ENCODE assay signal across 27 cellular contexts in the genomic region with DNA sequence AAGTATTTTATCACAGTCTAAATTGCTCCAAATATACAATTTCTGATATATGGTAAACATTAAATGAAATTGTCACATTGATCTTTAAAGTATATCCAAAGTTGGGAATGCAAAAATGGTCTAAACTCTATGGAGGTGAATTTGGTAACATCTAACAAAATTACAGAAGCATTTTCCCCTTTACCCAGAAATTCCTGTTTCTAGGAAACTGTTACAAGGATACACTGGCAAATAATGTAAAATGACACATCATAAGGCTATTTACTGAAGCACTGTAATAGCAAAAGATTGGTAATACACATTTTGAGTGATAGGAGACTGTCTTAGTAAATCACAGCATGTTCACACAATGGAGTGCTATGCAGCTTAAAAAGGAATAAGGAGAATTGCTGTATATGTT. TPM values are rescaled to one million over a fixed set of nuclear protein-coding genes. Genes with fewer than 3 reads are reported as not detected.
"Had no signal": no experiment of that assay in that cellular context is flagged by ENCODE, and none has a peak within 500 bp of the region (broad histone marks: within the 10 kb centered on the region; RNA-seq: fewer than 3 reads in every experiment).

No MANE protein-coding gene starts in this region.

- H3K27ac ChIP-seq: brain microvascular endothelial cell, epithelial cell of prostate, esophagus squamous epithelium, heart left ventricle had no signal

- ATAC-seq: activated CD4-positive, alpha-beta T cell treated with anti-CD3 and anti-CD28 coated beads for 36 hours; activated CD8-positive, alpha-beta memory T cell treated with anti-CD3 and anti-CD28 coated beads, Interleukin-2, amount 10 ng/mL, durations not matched to agents 7 days and 5 days; activated CD8-positive, alpha-beta T cell treated with anti-CD3 and anti-CD28 coated beads, Interleukin-2, amount 10 ng/mL, durations not matched to agents 7 days and 5 days; activated naive CD4-positive, alpha-beta T cell treated with anti-CD3 and anti-CD28 coated beads, Interleukin-2, amount 50 U/mL, for 72 hours; activated T-cell treated with anti-CD3 and anti-CD28 coated beads, Interleukin-2, amount 50 U/mL, for 72 hours; heart left ventricle had no signal

- DNase-seq: activated CD4-positive, alpha-beta memory T cell treated with anti-CD3 and anti-CD28 coated beads for 36 hours; activated CD4-positive, alpha-beta T cell treated with anti-CD3 and anti-CD28 coated beads for 36 hours; activated CD4-positive, alpha-beta T cell treated with anti-CD3 and anti-CD28 coated beads, Interleukin-2, amount 10 ng/mL, durations not matched to agents 24 days and 14 days; activated CD4-positive, CD25-positive, alpha-beta regulatory T cell; activated CD4-positive, CD25-positive, alpha-beta regulatory T cell treated with anti-CD3 and anti-CD28 coated beads, Interleukin-2, amount 50 U/mL, for 72 hours; activated gamma-delta T cell; activated naive CD4-positive, alpha-beta T cell; activated naive CD4-positive, alpha-beta T cell treated with anti-CD3 and anti-CD28 coated beads, Interleukin-2, amount 10 ng/mL, durations not matched to agents 7 days and 5 days; activated naive CD8-positive, alpha-beta T cell treated with anti-CD3 and anti-CD28 coated beads, Interleukin-2, amount 10 ng/mL, durations not matched to agents 7 days and 5 days; activated T-cell treated with anti-CD3 and anti-CD28 coated beads for 4 hours; activated T-cell treated with anti-CD3 and anti-CD28 coated beads, Interleukin-2, amount 50 U/mL, for 24 hours; activated T-cell treated with anti-CD3 and anti-CD28 coated beads, Interleukin-2, amount 50 U/mL, for 72 hours; amniotic stem cell; anterior cingulate cortex; brain microvascular endothelial cell; caudate nucleus; cortex of kidney; effector CD8-positive, alpha-beta T cell; esophagus squamous epithelium; heart left ventricle; T-helper 2 cell had no signal

- H3K36me3 ChIP-seq: brain microvascular endothelial cell, esophagus squamous epithelium, heart left ventricle had no signal

- H3K4me3 ChIP-seq: esophagus squamous epithelium, heart left ventricle had no signal

- H3K27me3 ChIP-seq: brain microvascular endothelial cell, esophagus squamous epithelium, heart left ventricle had no signal

- H3K4me1 ChIP-seq: esophagus squamous epithelium, heart left ventricle had no signal

RNA-seq across cellular contexts. Expression of gene SLCO2A1, which starts 50.0 kb away (rescaled TPM):
- total RNA-seq: activated CD4-positive, alpha-beta memory T cell treated with anti-CD3 and anti-CD28 coated beads for 36 hours; activated CD4-positive, alpha-beta T cell treated with anti-CD3 and anti-CD28 coated beads for 36 hours; activated CD4-positive, alpha-beta T cell treated with anti-CD3 and anti-CD28 coated beads, Interleukin-2, amount 10 ng/mL, durations not matched to agents 24 days and 14 days; activated CD8-positive, alpha-beta memory T cell treated with anti-CD3 and anti-CD28 coated beads for 36 hours; activated CD8-positive, alpha-beta memory T cell treated with anti-CD3 and anti-CD28 coated beads, Interleukin-2, amount 10 ng/mL, durations not matched to agents 7 days and 5 days; activated CD8-positive, alpha-beta T cell treated with anti-CD3 and anti-CD28 coated beads, Interleukin-2, amount 10 ng/mL, durations not matched to agents 7 days and 5 days; activated naive CD4-positive, alpha-beta T cell treated with anti-CD3 and anti-CD28 coated beads, Interleukin-2, amount 50 U/mL, for 72 hours; activated naive CD8-positive, alpha-beta T cell treated with anti-CD3 and anti-CD28 coated beads, Interleukin-2, amount 10 ng/mL, durations not matched to agents 7 days and 5 days; T-helper 1 cell treated with Interleukin-12 subunit alpha and Interleukin-12 subunit beta and Interleukin-4 antibody, amounts not matched to agents 30 ng/mL and 1 ng/mL, for 36 hours had no signal
